Comparison of ENCODE assay signal across 37 cellular contexts in the genomic region with DNA sequence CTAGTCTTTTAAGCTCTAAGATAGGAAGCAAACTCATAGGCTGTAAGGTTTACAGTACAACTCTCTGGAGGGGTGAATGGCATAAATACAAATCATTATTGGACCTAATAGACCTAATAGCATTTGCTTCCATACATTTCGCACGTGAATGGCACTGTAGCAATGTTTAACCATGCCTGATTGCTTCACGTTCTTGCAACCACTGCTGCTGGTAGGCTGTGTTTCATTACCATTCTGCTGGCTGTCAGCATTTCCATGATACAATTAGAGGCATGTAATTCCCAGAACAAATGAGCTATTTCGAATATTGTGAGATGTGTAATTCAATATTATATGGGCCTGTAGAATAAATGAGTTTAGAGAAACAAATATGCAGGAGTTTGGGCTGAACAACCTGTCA.
"Had no signal": no experiment of that assay in that cellular context is flagged by ENCODE, and none has a peak within 500 bp of the region (broad histone marks: within the 10 kb centered on the region; RNA-seq: fewer than 3 reads in every experiment).

No MANE protein-coding gene starts in this region.

- H3K4me1 ChIP-seq: adrenal gland, ascending aorta, body of pancreas, breast epithelium had no signal

- H3K4me3 ChIP-seq: adrenal gland, ascending aorta, body of pancreas, breast epithelium, cardiac muscle cell had no signal

- H3K27me3 Mint-ChIP-seq: activated naive CD4-positive, alpha-beta T cell treated with anti-CD3 and anti-CD28 coated beads, Interleukin-2, amount 10 ng/mL, durations not matched to agents 7 days and 5 days; activated naive CD4-positive, alpha-beta T cell treated with anti-CD3 and anti-CD28 coated beads, Interleukin-2, amount 50 U/mL, for 24 hours; activated naive CD8-positive, alpha-beta T cell treated with anti-CD3 and anti-CD28 coated beads for 36 hours; activated naive CD8-positive, alpha-beta T cell treated with anti-CD3 and anti-CD28 coated beads, Interleukin-2, amount 10 ng/mL, durations not matched to agents 7 days and 5 days; activated naive CD8-positive, alpha-beta T cell treated with anti-CD3 and anti-CD28 coated beads, Interleukin-2, amount 50 U/mL, for 24 hours; activated T-cell treated with anti-CD3 and anti-CD28 coated beads, Interleukin-2, amount 50 U/mL, for 24 hours; activated T-helper 17 cell treated with anti-CD3 and anti-CD28 coated beads, Interleukin-2, amount 50 U/mL, for 72 hours; central memory CD8-positive, alpha-beta T cell had no signal

- ATAC-seq: activated naive CD4-positive, alpha-beta T cell treated with anti-CD3 and anti-CD28 coated beads, Interleukin-2, amount 50 U/mL, for 72 hours; activated naive CD8-positive, alpha-beta T cell treated with anti-CD3 and anti-CD28 coated beads, Interleukin-2, amount 50 U/mL, for 24 hours; activated T-cell treated with anti-CD3 and anti-CD28 coated beads, Interleukin-2, amount 50 U/mL, for 4 hours; activated T-cell treated with anti-CD3 and anti-CD28 coated beads, Interleukin-2, amount 50 U/mL, for 72 hours; activated T-helper 17 cell treated with anti-CD3 and anti-CD28 coated beads, Interleukin-2, amount 50 U/mL, for 72 hours; body of pancreas had no signal

- H3K36me3 ChIP-seq: adrenal gland, ascending aorta, brain microvascular endothelial cell, breast epithelium, cardiac muscle cell had no signal

- DNase-seq: activated effector memory CD4-positive, alpha-beta T cell treated with anti-CD3 and anti-CD28 coated beads, Interleukin-2, amount 50 U/mL, for 16 hours; activated effector memory CD4-positive, alpha-beta T cell treated with Interleukin-2 at 50 U/mL for 16 hours; activated gamma-delta T cell; activated gamma-delta T cell treated with Interleukin-2 at 50 U/mL for 16 hours; activated naive CD4-positive, alpha-beta T cell treated with anti-CD3 and anti-CD28 coated beads for 36 hours; activated naive CD4-positive, alpha-beta T cell treated with anti-CD3 and anti-CD28 coated beads, Interleukin-2, amount 10 ng/mL, durations not matched to agents 7 days and 5 days; activated naive CD4-positive, alpha-beta T cell treated with anti-CD3 and anti-CD28 coated beads, Interleukin-2, amount 50 U/mL, for 16 hours; activated naive CD4-positive, alpha-beta T cell treated with Interleukin-2 at 50 U/mL for 16 hours; activated naive CD8-positive, alpha-beta T cell treated with anti-CD3 and anti-CD28 coated beads for 36 hours; activated naive CD8-positive, alpha-beta T cell treated with anti-CD3 and anti-CD28 coated beads, Interleukin-2, amount 10 ng/mL, durations not matched to agents 7 days and 5 days; activated naive CD8-positive, alpha-beta T cell treated with anti-CD3 and anti-CD28 coated beads, Interleukin-2, amount 50 U/mL, for 24 hours; activated T-cell treated with anti-CD3 and anti-CD28 coated beads for 4 hours; activated T-cell treated with anti-CD3 and anti-CD28 coated beads, Interleukin-2, amount 50 U/mL, for 1 hour; activated T-cell treated with anti-CD3 and anti-CD28 coated beads, Interleukin-2, amount 50 U/mL, for 24 hours; activated T-cell treated with anti-CD3 and anti-CD28 coated beads, Interleukin-2, amount 50 U/mL, for 4 hours; activated T-cell treated with anti-CD3 and anti-CD28 coated beads, Interleukin-2, amount 50 U/mL, for 48 hours; activated T-cell treated with anti-CD3 and anti-CD28 coated beads, Interleukin-2, amount 50 U/mL, for 72 hours; adrenal gland; amniotic stem cell; amygdala; anterior cingulate cortex; aorta; body of pancreas; brain microvascular endothelial cell; caudate nucleus; central memory CD4-positive, alpha-beta T cell; cerebellar nuclear complex had no signal

- H3K27me3 ChIP-seq: adrenal gland, ascending aorta, body of pancreas, brain microvascular endothelial cell, breast epithelium, cardiac muscle cell had no signal

- H3K4me3 Mint-ChIP-seq: activated naive CD4-positive, alpha-beta T cell treated with anti-CD3 and anti-CD28 coated beads for 36 hours; activated naive CD4-positive, alpha-beta T cell treated with anti-CD3 and anti-CD28 coated beads, Interleukin-2, amount 10 ng/mL, durations not matched to agents 7 days and 5 days; activated naive CD4-positive, alpha-beta T cell treated with anti-CD3 and anti-CD28 coated beads, Interleukin-2, amount 50 U/mL, for 24 hours; activated naive CD8-positive, alpha-beta T cell; activated naive CD8-positive, alpha-beta T cell treated with anti-CD3 and anti-CD28 coated beads for 36 hours; activated naive CD8-positive, alpha-beta T cell treated with anti-CD3 and anti-CD28 coated beads, Interleukin-2, amount 10 ng/mL, durations not matched to agents 7 days and 5 days; activated naive CD8-positive, alpha-beta T cell treated with anti-CD3 and anti-CD28 coated beads, Interleukin-2, amount 50 U/mL, for 24 hours; activated T-cell treated with anti-CD3 and anti-CD28 coated beads, Interleukin-2, amount 50 U/mL, for 24 hours; activated T-cell treated with anti-CD3 and anti-CD28 coated beads, Interleukin-2, amount 50 U/mL, for 4 hours; activated T-cell treated with anti-CD3 and anti-CD28 coated beads, Interleukin-2, amount 50 U/mL, for 72 hours; activated T-helper 17 cell treated with anti-CD3 and anti-CD28 coated beads, Interleukin-2, amount 50 U/mL, for 72 hours; central memory CD8-positive, alpha-beta T cell had no signal

- H3K4me1 Mint-ChIP-seq: activated naive CD4-positive, alpha-beta T cell treated with anti-CD3 and anti-CD28 coated beads, Interleukin-2, amount 10 ng/mL, durations not matched to agents 7 days and 5 days; activated naive CD4-positive, alpha-beta T cell treated with anti-CD3 and anti-CD28 coated beads, Interleukin-2, amount 50 U/mL, for 24 hours; activated naive CD8-positive, alpha-beta T cell treated with anti-CD3 and anti-CD28 coated beads for 36 hours; activated naive CD8-positive, alpha-beta T cell treated with anti-CD3 and anti-CD28 coated beads, Interleukin-2, amount 10 ng/mL, durations not matched to agents 7 days and 5 days; activated naive CD8-positive, alpha-beta T cell treated with anti-CD3 and anti-CD28 coated beads, Interleukin-2, amount 50 U/mL, for 24 hours; activated T-helper 17 cell treated with anti-CD3 and anti-CD28 coated beads, Interleukin-2, amount 50 U/mL, for 72 hours; central memory CD8-positive, alpha-beta T cell had no signal

- H3K27ac Mint-ChIP-seq: activated naive CD4-positive, alpha-beta T cell treated with anti-CD3 and anti-CD28 coated beads for 36 hours; activated naive CD4-positive, alpha-beta T cell treated with anti-CD3 and anti-CD28 coated beads, Interleukin-2, amount 10 ng/mL, durations not matched to agents 7 days and 5 days; activated naive CD4-positive, alpha-beta T cell treated with anti-CD3 and anti-CD28 coated beads, Interleukin-2, amount 50 U/mL, for 24 hours; activated naive CD4-positive, alpha-beta T cell treated with anti-CD3 and anti-CD28 coated beads, Interleukin-2, amount 50 U/mL, for 72 hours; activated naive CD8-positive, alpha-beta T cell; activated naive CD8-positive, alpha-beta T cell treated with anti-CD3 and anti-CD28 coated beads for 36 hours; activated naive CD8-positive, alpha-beta T cell treated with anti-CD3 and anti-CD28 coated beads, Interleukin-2, amount 10 ng/mL, durations not matched to agents 7 days and 5 days; activated naive CD8-positive, alpha-beta T cell treated with anti-CD3 and anti-CD28 coated beads, Interleukin-2, amount 50 U/mL, for 24 hours; activated T-cell treated with anti-CD3 and anti-CD28 coated beads, Interleukin-2, amount 50 U/mL, for 24 hours; activated T-cell treated with anti-CD3 and anti-CD28 coated beads, Interleukin-2, amount 50 U/mL, for 72 hours; activated T-helper 17 cell treated with anti-CD3 and anti-CD28 coated beads, Interleukin-2, amount 50 U/mL, for 72 hours; activated T-helper 2 cell treated with anti-CD3 and anti-CD28 coated beads, Interferon-gamma antibody, Interleukin-2, Interleukin-4, amounts not matched to agents 10 μg/mL and 5 μg/mL and 100 μg/mL, durations not matched to agents 14 hours and 24 hours and 36 hours had no signal

- H3K9me3 ChIP-seq: adrenal gland had no signal

- H3K36me3 Mint-ChIP-seq: activated naive CD4-positive, alpha-beta T cell treated with anti-CD3 and anti-CD28 coated beads, Interleukin-2, amount 10 ng/mL, durations not matched to agents 7 days and 5 days; activated naive CD4-positive, alpha-beta T cell treated with anti-CD3 and anti-CD28 coated beads, Interleukin-2, amount 50 U/mL, for 24 hours; activated naive CD8-positive, alpha-beta T cell; activated naive CD8-positive, alpha-beta T cell treated with anti-CD3 and anti-CD28 coated beads, Interleukin-2, amount 10 ng/mL, durations not matched to agents 7 days and 5 days; brain had no signal

- H3K27ac ChIP-seq: adrenal gland, ascending aorta, body of pancreas, brain microvascular endothelial cell, breast epithelium, cardiac muscle cell had no signal
